Comparison of ENCODE assay signal across 4 cellular contexts in genomic region chr12:39623160-39623559, GRCh38. TPM values are rescaled to one million over a fixed set of nuclear protein-coding genes. Genes with fewer than 3 reads are reported as not detected.
"Had no signal": no experiment of that assay in that cellular context is flagged by ENCODE, and none has a peak within 500 bp of the region (broad histone marks: within the 10 kb centered on the region; RNA-seq: fewer than 3 reads in every experiment).

No MANE protein-coding gene starts in this region.

RNA-seq across cellular contexts. Expression of gene ABCD2, which starts 3.6 kb away (rescaled TPM):
- total RNA-seq: dermis microvascular lymphatic vessel endothelial cell, endodermal cell, epithelial cell of proximal tubule, WTC11 had no signal
